34 cellular contexts compared by ENCODE assay signal in the genomic region with DNA sequence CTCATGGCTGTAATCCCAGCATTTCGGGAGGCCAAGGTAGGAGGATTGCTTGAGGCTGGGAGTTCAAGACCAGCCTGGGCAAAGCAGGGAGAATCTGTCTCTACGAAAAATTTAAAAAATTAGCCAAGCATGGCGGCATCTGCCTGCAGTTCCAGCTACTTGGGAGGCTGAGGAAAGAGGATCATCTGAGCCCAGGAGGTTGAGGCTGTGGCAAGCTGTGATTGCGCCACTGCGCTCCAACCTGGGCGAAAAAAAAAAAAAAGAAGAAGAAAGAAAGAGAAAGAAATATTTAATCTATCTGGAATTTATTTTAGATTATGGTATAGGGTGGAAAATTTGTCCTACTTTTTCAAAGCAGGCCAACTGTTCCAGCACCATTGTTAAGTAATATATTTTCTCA. TPM values are rescaled to one million over a fixed set of nuclear protein-coding genes. Genes with fewer than 3 reads are reported as not detected.
DNase-seq lines count a peak whose midpoint lies in the region; ATAC-seq, FAIRE-seq and TF ChIP-seq lines count a peak whose summit lies in the region.
"Had no signal": no experiment of that assay in that cellular context is flagged by ENCODE, and none has a peak within 500 bp of the region (broad histone marks: within the 10 kb centered on the region; RNA-seq: fewer than 3 reads in every experiment).

No MANE protein-coding gene starts in this region.

- no peak for FAIRE-seq in K562 (lab: Jason Lieb, UNC)
- FAIRE-seq in H1 (lab: Jason Lieb, UNC), result no peak
- FAIRE-seq: A549, D721Med had no signal

- no peak overlapping the region for H2BK15ac ChIP-seq in H1 (ENCODE audit: low read length)

- H2BK20ac ChIP-seq in H1 (ENCODE audit: low read length), result no peak overlapping the region

- intact Hi-C loops in K562 (cut with micrococcal nuclease), result loop anchor here (2.0 to 5.0 kb wide), 2 partner anchors 31 to 48 kb away; no protein-coding TSS in a partner anchor

- H3K23ac ChIP-seq in H1 (ENCODE audit: insufficient read length), result no peak overlapping the region

- H3K4me1 Mint-ChIP-seq in activated naive CD4-positive, alpha-beta T cell treated with anti-CD3 and anti-CD28 coated beads, Interleukin-2, amount 50 U/mL, for 24 hours, result peaks cover 26% of the 10 kb centered on the region

- H3K4me3 ChIP-seq in K562 (no peak overlapping the region), H1 (ENCODE audit: extremely low read depth in 1 of 4, insufficient read depth in 2 of 4, low read depth in 3 of 4, low read length in 4 of 4) (no peak overlapping the region)
- H3K4me3 ChIP-seq: A549; BLaER1; BLaER1 treated with 17β-estradiol and CSF1 and Interleukin-3, amounts not matched to agents 10 nM and 100 nM had no signal

- H3K4me3 Mint-ChIP-seq in activated naive CD4-positive, alpha-beta T cell treated with anti-CD3 and anti-CD28 coated beads, Interleukin-2, amount 50 U/mL, for 24 hours, result no peak overlapping the region
- H3K4me3 Mint-ChIP-seq: B cell; CD14-positive monocyte; CD4-positive, alpha-beta memory T cell; CD4-positive, alpha-beta T cell; CD4-positive, CD25-positive, alpha-beta regulatory T cell; CD8-positive, alpha-beta memory T cell; CD8-positive, alpha-beta T cell had no signal

- H2BK120ac ChIP-seq in H1 (replicated peaks; ENCODE audit: low read depth, low read length), result no peak overlapping the region

- H2BK5ac ChIP-seq in H1 (ENCODE audit: low read depth, low read length), result no peak overlapping the region

- no peak for ATAC-seq in K562
- ATAC-seq in GM19467 (IDR thresholded peaks at IDR 0.05; ENCODE audit: unreplicated experiment), result no peak
- ATAC-seq: A549; CD8-positive, alpha-beta T cell had no signal

- H3K27ac Mint-ChIP-seq in activated naive CD4-positive, alpha-beta T cell treated with anti-CD3 and anti-CD28 coated beads, Interleukin-2, amount 50 U/mL, for 24 hours, result peak overlapping the region; percentile 23
- H3K27ac Mint-ChIP-seq: B cell; CD4-positive, alpha-beta memory T cell; CD4-positive, alpha-beta T cell; CD4-positive, CD25-positive, alpha-beta regulatory T cell; CD8-positive, alpha-beta memory T cell; CD8-positive, alpha-beta T cell had no signal

- H2BK12ac ChIP-seq in H1 (ENCODE audit: low read depth, low read length), result no peak overlapping the region

- H3K79me2 ChIP-seq in K562 (ENCODE audit: control insufficient read depth, insufficient read depth, low read length) (no peaks in the 10 kb centered on the region), H1 (ENCODE audit: control insufficient read depth in 1 of 2, insufficient read depth in 2 of 2, low read length in 2 of 2) (no peaks in the 10 kb centered on the region)

- H3K4me1 ChIP-seq in K562 (replicated peaks in 1 of 2; ENCODE audit: control insufficient read depth in 2 of 2, insufficient read depth in 2 of 2, low read length in 2 of 2), result peaks cover 6 to 22% of the 10 kb centered on the region in 2 experiments; a peak in 4 of 5 replicates
- no peaks in the 10 kb centered on the region for H3K4me1 ChIP-seq in H1 (replicated peaks in 1 of 4; ENCODE audit: control insufficient read depth in 3 of 4, insufficient read depth in 4 of 4, low read length in 3 of 4)
- H3K4me1 ChIP-seq: A549, BE2C, Caco-2 had no signal

- no peaks in the 10 kb centered on the region for H3K23me2 ChIP-seq in H1 (ENCODE audit: low read depth, low read length)

- H4K8ac ChIP-seq in H1 (ENCODE audit: extremely low read depth, insufficient read depth, low read length), result no peak overlapping the region

- H3K27me3 ChIP-seq in K562 (ENCODE audit: control insufficient read depth in 2 of 2, insufficient read depth in 2 of 2, low read length in 2 of 2) (no peaks in the 10 kb centered on the region), H1 (replicated peaks in 1 of 4; ENCODE audit: control insufficient read depth in 3 of 4, extremely low read depth in 1 of 4, insufficient read depth in 3 of 4, low read length in 3 of 4) (no peaks in the 10 kb centered on the region)
- H3K27me3 ChIP-seq: BLaER1; BLaER1 treated with 17β-estradiol and CSF1 and Interleukin-3, amounts not matched to agents 10 nM and 100 nM had no signal

- in situ Hi-C loops in K562 (cut with MboI), result no loop called here

- no peak overlapping the region for H4K5ac ChIP-seq in H1 (ENCODE audit: insufficient read length, low read depth, low read length)

- H3K9ac ChIP-seq in K562 (ENCODE audit: insufficient read depth in 1 of 2, low read depth in 2 of 2, low read length in 2 of 2), result no peak overlapping the region
- no peak overlapping the region for H3K9ac ChIP-seq in H1 (replicated peaks in 1 of 4; ENCODE audit: extremely low read depth in 1 of 4, low read depth in 3 of 4, low read length in 3 of 4)
- H3K9ac ChIP-seq: BLaER1; BLaER1 treated with 17β-estradiol and CSF1 and Interleukin-3, amounts not matched to agents 10 nM and 100 nM had no signal

- H4K20me1 ChIP-seq in K562 (replicated peaks; ENCODE audit: control insufficient read depth, insufficient read depth, low read length) (no peaks in the 10 kb centered on the region), H1 (replicated peaks in 1 of 2; ENCODE audit: control insufficient read depth in 1 of 2, insufficient read depth in 2 of 2, low read length in 2 of 2) (no peaks in the 10 kb centered on the region)
- H4K20me1 ChIP-seq: BLaER1; BLaER1 treated with 17β-estradiol and CSF1 and Interleukin-3, amounts not matched to agents 10 nM and 100 nM had no signal

- TF ChIP-seq CTCF in K562 (IDR thresholded peaks at IDR 0.05 in 2 of 3, conservative IDR thresholded peaks at IDR 0.05 in 1 of 3; ENCODE audit: insufficient read depth in 2 of 3, low read depth in 1 of 3, low read length in 3 of 3) (no peak), H1 (IDR thresholded peaks at IDR 0.05; ENCODE audit: control extremely low read depth in 1 of 3, insufficient read depth in 1 of 3, low read depth in 1 of 3, low read length in 3 of 3) (no peak)

- H3K36me3 ChIP-seq in K562 (ENCODE audit: control insufficient read depth, insufficient read depth, low read length) (no peaks in the 10 kb centered on the region), H1 (ENCODE audit: control insufficient read depth in 2 of 4, insufficient read depth in 4 of 4, low read length in 3 of 4) (no peaks in the 10 kb centered on the region)
- H3K36me3 ChIP-seq: BE2C; BLaER1; BLaER1 treated with 17β-estradiol and CSF1 and Interleukin-3, amounts not matched to agents 10 nM and 100 nM had no signal

- H3K27ac ChIP-seq in K562 (ENCODE audit: extremely low read depth, low read depth, low read length) (no peak overlapping the region), H1 (ENCODE audit: low read depth, low read length) (no peak overlapping the region)
- H3K27ac ChIP-seq: 22Rv1; A549; BLaER1; BLaER1 treated with 17β-estradiol and CSF1 and Interleukin-3, amounts not matched to agents 10 nM and 100 nM; C4-2B had no signal

- no peak overlapping the region for H4K91ac ChIP-seq in H1 (replicated peaks; ENCODE audit: insufficient read length, low read length)

- H3K4ac ChIP-seq in H1 (replicated peaks; ENCODE audit: insufficient read length, low read depth, low read length), result no peak overlapping the region

- no peak overlapping the region for H3K14ac ChIP-seq in H1 (ENCODE audit: insufficient read length)

- no peak overlapping the region for H2AK5ac ChIP-seq in H1 (ENCODE audit: low read depth, low read length)

- H3K9me3 ChIP-seq in K562 (replicated peaks; ENCODE audit: control insufficient read depth, insufficient read depth, low read depth, low read length), result peaks cover 3% of the 10 kb centered on the region; the same call in 1 of the 2 replicates
- H3K9me3 ChIP-seq in H1 (ENCODE audit: insufficient read depth in 2 of 2, low read depth in 1 of 2, low read length in 1 of 2), result no peaks in the 10 kb centered on the region
- H3K9me3 ChIP-seq: A549; BE2C; BLaER1; BLaER1 treated with 17β-estradiol and CSF1 and Interleukin-3, amounts not matched to agents 10 nM and 100 nM; Caco-2 had no signal

- no peaks in the 10 kb centered on the region for H3K9me1 ChIP-seq in K562 (ENCODE audit: control insufficient read depth, insufficient read depth, low read length)

- BruUV-seq in K562 (replicated peaks; lab: Mats Ljungman, UMichigan), result no TSS peak

- no peak for DNase-seq in activated naive CD4-positive, alpha-beta T cell treated with Interleukin-2 at 50 U/mL for 16 hours
- DNase-seq in K562 (ENCODE audit: extremely low read depth in 1 of 4, low spot score in 3 of 4), result no peak
- no peak for DNase-seq in H1 (ENCODE audit: low read depth in 1 of 2, low spot score in 2 of 2)
- DNase-seq in T-helper 1 cell, result no peak
- DNase-seq: 8988T; ACHN; AML-193; BE2C; C1 segment of cervical spinal cord; Caco-2; Calu3; CD4-positive, alpha-beta memory T cell; CD4-positive, alpha-beta T cell; CD4-positive, CD25-positive, alpha-beta regulatory T cell; CD8-positive, alpha-beta memory T cell; CD8-positive, alpha-beta T cell; COR-L47; DMS 273 treated with DMSO at 0.1 percent for 48 hours; DMS153; DMS53; DMS79; DMS79 treated with DMSO at 0.1 percent for 48 hours; DND-41; EL had no signal

- H3K27me3 Mint-ChIP-seq in activated naive CD4-positive, alpha-beta T cell treated with anti-CD3 and anti-CD28 coated beads, Interleukin-2, amount 50 U/mL, for 24 hours, result no peaks in the 10 kb centered on the region
- H3K27me3 Mint-ChIP-seq: CD4-positive, alpha-beta T cell had no signal

- H3K9me3 Mint-ChIP-seq in activated naive CD4-positive, alpha-beta T cell treated with anti-CD3 and anti-CD28 coated beads, Interleukin-2, amount 50 U/mL, for 24 hours, result no peaks in the 10 kb centered on the region
- H3K9me3 Mint-ChIP-seq: CD4-positive, alpha-beta memory T cell; CD4-positive, alpha-beta T cell; CD8-positive, alpha-beta memory T cell; CD8-positive, alpha-beta T cell had no signal

- H3K79me1 ChIP-seq in H1 (ENCODE audit: low read depth, low read length), result no peaks in the 10 kb centered on the region

- 91% methylated on average over 4 of the region's 6 CpGs for WGBS in K562 (ENCODE audit: insufficient coverage, low coverage, missing lambda C conversion rate)
- 91% methylated on average over 4 of the region's 6 CpGs; no CpG with 5 or more reads in 1 of the 2 experiments for WGBS in H1 (ENCODE audit: extremely low coverage in 1 of 2, insufficient coverage in 1 of 2, insufficient read length in 1 of 2, insufficient replicate concordance in 2 of 2, low coverage in 1 of 2, low lambda C conversion rate in 2 of 2, missing lambda C conversion rate in 1 of 2), 2 experiments

- POLR2A ChIA-PET in K562 (lab: Yijun Ruan, JAX) (no interaction called here), H1 (lab: Charles Lee; ENCODE audit: partially characterized antibody) (no interaction called here)

- H3K4me2 ChIP-seq in K562 (ENCODE audit: insufficient read depth, low read length), result no peak overlapping the region
- no peak overlapping the region for H3K4me2 ChIP-seq in H1 (ENCODE audit: insufficient read depth in 1 of 2, low read depth in 2 of 2, low read length in 2 of 2)
- H3K4me2 ChIP-seq: A549; BLaER1; BLaER1 treated with 17β-estradiol and CSF1 and Interleukin-3, amounts not matched to agents 10 nM and 100 nM had no signal

- H3K36me3 Mint-ChIP-seq in activated naive CD4-positive, alpha-beta T cell treated with anti-CD3 and anti-CD28 coated beads, Interleukin-2, amount 50 U/mL, for 24 hours, result no peaks in the 10 kb centered on the region
- H3K36me3 Mint-ChIP-seq: CD14-positive monocyte; CD4-positive, alpha-beta memory T cell; CD4-positive, CD25-positive, alpha-beta regulatory T cell; CD8-positive, alpha-beta T cell had no signal

- no peak overlapping the region for H3K18ac ChIP-seq in H1 (ENCODE audit: extremely low read depth, low read length)

- CTCF ChIA-PET in K562 (lab: Yijun Ruan, JAX; ENCODE audit: low intra/inter-chr PET ratio), result no interaction called here
- CTCF ChIA-PET in H1 (lab: Charles Lee; ENCODE audit: partially characterized antibody), result interaction anchor here (1.2 kb wide), 1 partner anchor 32 kb away, joined by 3 read pairs; no protein-coding TSS in a partner anchor

- H2AFZ ChIP-seq in K562 (ENCODE audit: low read depth, low read length), result no peak overlapping the region; the same call in 1 of the 2 replicates
- H2AFZ ChIP-seq in H1 (ENCODE audit: low read length), result no peak overlapping the region

- TF ChIP-seq POLR2A in K562 (conservative IDR thresholded peaks at IDR 0.05), result no peak
- TF ChIP-seq POLR2A in H1 (IDR thresholded peaks at IDR 0.05; ENCODE audit: control extremely low read depth in 1 of 2, low read depth in 2 of 2, low read length in 2 of 2), result no peak

- no peak overlapping the region for H3K56ac ChIP-seq in H1 (replicated peaks; ENCODE audit: insufficient read length, low read depth, low read length)

- TF ChIP-seq EP300 in K562 (IDR thresholded peaks at IDR 0.05; ENCODE audit: low read length) (no peak), H1 (IDR thresholded peaks at IDR 0.05; ENCODE audit: borderline replicate concordance in 1 of 2, low read depth in 2 of 2, low read length in 2 of 2) (no peak)

- TF ChIP-seq RAD21 in K562 (CRISPR knock-in tag; conservative IDR thresholded peaks at IDR 0.05 in 1 of 2, IDR thresholded peaks at IDR 0.05 in 1 of 2) (no peak), H1 (IDR thresholded peaks at IDR 0.05 in 1 of 2, conservative IDR thresholded peaks at IDR 0.05 in 1 of 2; ENCODE audit: low read depth in 2 of 2, low read length in 2 of 2) (no peak)

RNA-seq across cellular contexts. Expression of gene HIVEP1, which starts 32.2 kb away (rescaled TPM):
- 53.0 and 162 TPM in 2 replicates for total RNA-seq in K562 (2011; cell fraction: chromatin; rRNA removed; ENCODE audit: low replicate concordance)
- total RNA-seq in K562 (2011; cell fraction: nucleolus; rRNA removed), result 38.2 and 56.5 TPM in 2 replicates
- 82.4 and 142 TPM in 2 replicates for total RNA-seq in K562 (2011; cell fraction: nucleoplasm; rRNA removed)
- 19.3 and 21.7 TPM in 2 replicates for total RNA-seq in K562 (2014; rRNA removed)
- total RNA-seq in K562 (2014; rRNA removed; fragmentation: Illumina TruSeq; extraction: Trizol), result 33.3 and 37.1 TPM in 2 replicates
- total RNA-seq in K562 (2015; rRNA removed; fragmentation: Illumina TruSeq; extraction: Trizol), result 29.3 and 30.4 TPM in 2 replicates
- 25.8 and 28.8 TPM in 2 replicates for total RNA-seq in K562 (2021)
- 16.9 and 18.2 TPM in 2 replicates for polyA plus RNA-seq in K562 (2011; rRNA removed)
- 19.3 and 22.5 TPM in 2 replicates for polyA plus RNA-seq in K562 (2011; cell fraction: cytosol; rRNA removed)
- polyA plus RNA-seq in K562 (2011; cell fraction: nucleus; rRNA removed), result 35.9 and 42.5 TPM in 2 replicates
- 11.0 and 12.9 TPM in 2 replicates for polyA plus RNA-seq in K562 (2012)
- 20.9 and 24.9 TPM in 2 replicates for polyA plus RNA-seq in K562 (2014; fragmentation: Illumina TruSeq; extraction: Trizol)
- 1 to 10 TPM; 6.0 to 6.2 TPM for polyA plus RNA-seq in K562 (2014; fragmentation: Nextera tagmentation; extraction: Ambion mirVana)
- 14.6 and 18.4 TPM in 2 replicates for polyA plus RNA-seq in K562 (2014; rRNA removed)
- 64.9 and 75.2 TPM in 2 replicates for polyA minus RNA-seq in K562 (2011; rRNA and poly(A)+ RNA removed)
- 21.6 and 23.0 TPM in 2 replicates for polyA minus RNA-seq in K562 (2011; cell fraction: cytosol; rRNA and poly(A)+ RNA removed)
- 68.8 and 114 TPM in 2 replicates for polyA minus RNA-seq in K562 (2011; cell fraction: nucleus; rRNA and poly(A)+ RNA removed)
- total RNA-seq in H1 (2021; fragmentation: NEBNext Ultra II Directional; extraction: Animal tissue kit (Norgen Biotek cat#: 25700)), result 22.6 and 26.3 TPM in 2 replicates
- 13.0 and 23.1 TPM in 2 replicates for polyA plus RNA-seq in H1 (2011; rRNA removed)
- polyA plus RNA-seq in H1 (2011; cell fraction: cytosol; rRNA removed), result 14.5 TPM
- polyA plus RNA-seq in H1 (2011; cell fraction: nucleus; rRNA removed), result 40.9 TPM
- 14.2 to 16.0 TPM (median 15.4 TPM) in 4 replicates for polyA plus RNA-seq in H1 (2012, experiment 1 of 2)
- 1.2 TPM for polyA plus RNA-seq in H1 (2012, experiment 2 of 2)
- 11.6 TPM for polyA plus RNA-seq in H1 (2013, experiment 1 of 2)
- 9.0 TPM for polyA plus RNA-seq in H1 (2013, experiment 2 of 2)
- 55.0 and 77.3 TPM in 2 replicates for polyA minus RNA-seq in H1 (2011; rRNA and poly(A)+ RNA removed)
- polyA minus RNA-seq in H1 (2011; cell fraction: cytosol; rRNA and poly(A)+ RNA removed), result 21.3 TPM
- 74.2 TPM for polyA minus RNA-seq in H1 (2011; cell fraction: nucleus; rRNA and poly(A)+ RNA removed)
